In genomic region chr13:111304603-111305289, GRCh38 we compare ENCODE assay signal across 20 cellular contexts. TPM values are rescaled to one million over a fixed set of nuclear protein-coding genes. Genes with fewer than 3 reads are reported as not detected.
DNase-seq lines count a peak whose midpoint lies in the region; ATAC-seq lines count a peak whose summit lies in the region.
"Had no signal": no experiment of that assay in that cellular context is flagged by ENCODE, and none has a peak within 500 bp of the region (broad histone marks: within the 10 kb centered on the region; RNA-seq: fewer than 3 reads in every experiment).

No MANE protein-coding gene starts in this region.

- H3K4me1 Mint-ChIP-seq in activated CD4-positive, alpha-beta T cell treated with anti-CD3 and anti-CD28 coated beads, Interleukin-2, amount 10 ng/mL, durations not matched to agents 7 days and 5 days: peaks cover 16% of the 10 kb centered on the region
- H3K4me1 Mint-ChIP-seq in memory B cell: peaks cover 10% of the 10 kb centered on the region
- H3K4me1 Mint-ChIP-seq: neural progenitor cell had no signal

- H3K9me3 Mint-ChIP-seq in activated CD4-positive, alpha-beta T cell treated with anti-CD3 and anti-CD28 coated beads, Interleukin-2, amount 10 ng/mL, durations not matched to agents 7 days and 5 days: peaks cover 11% of the 10 kb centered on the region
- no peaks in the 10 kb centered on the region for H3K9me3 Mint-ChIP-seq in memory B cell

- peak overlapping the region; percentile 85 for H3K27ac Mint-ChIP-seq in activated CD4-positive, alpha-beta T cell treated with anti-CD3 and anti-CD28 coated beads, Interleukin-2, amount 10 ng/mL, durations not matched to agents 7 days and 5 days
- H3K27ac Mint-ChIP-seq in memory B cell: peak overlapping the region; percentile 83
- H3K27ac Mint-ChIP-seq: neural progenitor cell, T-cell had no signal

- ATAC-seq in GM19463 (IDR thresholded peaks at IDR 0.05; ENCODE audit: unreplicated experiment): peak; percentile 32
- ATAC-seq in HG03159 (IDR thresholded peaks at IDR 0.05; ENCODE audit: unreplicated experiment): peak; percentile 26
- no peak for ATAC-seq in memory B cell (ENCODE audit: low read depth)
- ATAC-seq: T-cell had no signal

- no peak overlapping the region for H3K4me3 Mint-ChIP-seq in activated CD4-positive, alpha-beta T cell treated with anti-CD3 and anti-CD28 coated beads, Interleukin-2, amount 10 ng/mL, durations not matched to agents 7 days and 5 days
- no peak overlapping the region for H3K4me3 Mint-ChIP-seq in memory B cell
- H3K4me3 Mint-ChIP-seq: neural progenitor cell, T-cell had no signal

- CTCF ChIA-PET in activated CD4-positive, alpha-beta T cell treated with anti-CD3 and anti-CD28 coated beads, Interleukin-2, amount 10 ng/mL, durations not matched to agents 7 days and 5 days (lab: Charles Lee): interaction anchor here (0.7 kb wide), 1 partner anchor 11 kb away, joined by 4 read pairs; no protein-coding TSS in a partner anchor

- POLR2A ChIA-PET in activated CD4-positive, alpha-beta T cell treated with anti-CD3 and anti-CD28 coated beads, Interleukin-2, amount 10 ng/mL, durations not matched to agents 7 days and 5 days (lab: Charles Lee): no interaction called here

- no peaks in the 10 kb centered on the region for H3K27me3 Mint-ChIP-seq in activated CD4-positive, alpha-beta T cell treated with anti-CD3 and anti-CD28 coated beads, Interleukin-2, amount 10 ng/mL, durations not matched to agents 7 days and 5 days
- H3K27me3 Mint-ChIP-seq in memory B cell: no peaks in the 10 kb centered on the region
- H3K27me3 Mint-ChIP-seq: CD4-positive, alpha-beta memory T cell; T-cell had no signal

- no peak for DNase-seq in activated CD4-positive, alpha-beta T cell treated with anti-CD3 and anti-CD28 coated beads, Interleukin-2, amount 10 ng/mL, durations not matched to agents 7 days and 5 days
- no peak for DNase-seq in activated CD4-positive, alpha-beta T cell treated with anti-CD3 and anti-CD28 coated beads, Interleukin-2, amount 50 U/mL, for 48 hours
- no peak for DNase-seq in memory B cell (ENCODE audit: low spot score in 2 of 2)
- DNase-seq in NOMO-1 treated with DMSO at 0.1 percent for 48 hours (lab: John Stamatoyannopoulos, UW; ENCODE audit: unreplicated experiment): no peak
- DNase-seq in inferior parietal cortex (ENCODE audit: extremely low spot score): no peak
- no peak for DNase-seq in NCI-H1694 treated with DMSO at 0.1 percent for 48 hours (lab: John Stamatoyannopoulos, UW)
- DNase-seq: CD4-positive, alpha-beta memory T cell; colonic mucosa; EL; NCI-H774; retina; RPMI8226; T-cell had no signal

- peaks cover 72% of the 10 kb centered on the region for H3K36me3 Mint-ChIP-seq in activated CD4-positive, alpha-beta T cell treated with anti-CD3 and anti-CD28 coated beads, Interleukin-2, amount 10 ng/mL, durations not matched to agents 7 days and 5 days (ENCODE audit: low read depth)
- peaks cover 56% of the 10 kb centered on the region for H3K36me3 Mint-ChIP-seq in memory B cell

RNA-seq across cellular contexts. Expression of gene TEX29, which starts 15.7 kb away (rescaled TPM):
- under 1 TPM; 0.52 to 0.83 TPM for total RNA-seq in activated CD4-positive, alpha-beta T cell treated with anti-CD3 and anti-CD28 coated beads, Interleukin-2, amount 10 ng/mL, durations not matched to agents 7 days and 5 days
- total RNA-seq: ascending aorta, epithelial cell of proximal tubule, H4, temporal lobe had no signal
